ENCODE assay signal across 33 cellular contexts in the genomic region with DNA sequence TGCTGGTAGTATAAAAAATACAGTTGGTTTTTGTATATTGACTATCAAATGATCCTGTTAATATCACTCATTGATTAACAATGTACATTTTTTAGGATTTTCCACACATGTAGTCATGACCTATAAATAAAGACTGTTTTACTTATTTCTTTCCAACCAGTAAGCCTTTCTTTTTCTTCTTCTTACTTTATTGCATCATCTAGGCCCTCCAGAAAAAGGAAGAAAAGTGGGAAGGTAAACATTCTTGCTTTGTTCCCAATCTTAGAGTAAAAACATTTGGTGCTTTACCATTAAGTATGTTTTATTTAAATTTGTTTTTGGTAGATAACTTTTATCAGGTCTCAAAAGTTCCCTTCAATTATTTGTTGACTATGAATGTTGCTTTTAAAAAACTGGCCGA.
"Had no signal": no experiment of that assay in that cellular context is flagged by ENCODE, and none has a peak within 500 bp of the region (broad histone marks: within the 10 kb centered on the region; RNA-seq: fewer than 3 reads in every experiment).

No MANE protein-coding gene starts in this region.

- H3K27ac ChIP-seq: body of pancreas, brain microvascular endothelial cell, breast epithelium, VCaP had no signal

- FAIRE-seq: astrocyte, colon, TTC549 had no signal

- ATAC-seq: activated CD8-positive, alpha-beta T cell treated with anti-CD3 and anti-CD28 coated beads for 36 hours; activated naive CD4-positive, alpha-beta T cell treated with anti-CD3 and anti-CD28 coated beads, Interleukin-2, amount 50 U/mL, for 72 hours; activated T-cell treated with anti-CD3 and anti-CD28 coated beads, Interleukin-2, amount 50 U/mL, for 4 hours; activated T-cell treated with anti-CD3 and anti-CD28 coated beads, Interleukin-2, amount 50 U/mL, for 72 hours; activated T-helper 17 cell treated with anti-CD3 and anti-CD28 coated beads, Interleukin-2, amount 50 U/mL, for 72 hours; body of pancreas had no signal

- DNase-seq: activated B cell treated with CpG ODN at 0.5 μM for 24 hours; activated CD4-positive, alpha-beta memory T cell treated with anti-CD3 and anti-CD28 coated beads for 36 hours; activated CD4-positive, alpha-beta T cell treated with anti-CD3 and anti-CD28 coated beads for 4 hours; activated CD4-positive, alpha-beta T cell treated with anti-CD3 and anti-CD28 coated beads, Interleukin-2, amount 10 ng/mL, durations not matched to agents 24 days and 14 days; activated CD4-positive, alpha-beta T cell treated with anti-CD3 and anti-CD28 coated beads, Interleukin-2, amount 50 U/mL, for 1 hour; activated CD4-positive, alpha-beta T cell treated with anti-CD3 and anti-CD28 coated beads, Interleukin-2, amount 50 U/mL, for 4 hours; activated CD4-positive, CD25-positive, alpha-beta regulatory T cell treated with anti-CD3 and anti-CD28 coated beads, Interleukin-2, amount 50 U/mL, for 72 hours; activated CD8-positive, alpha-beta memory T cell treated with anti-CD3 and anti-CD28 coated beads, Interleukin-2, amount 50 U/mL, for 4 hours; activated CD8-positive, alpha-beta T cell treated with anti-CD3 and anti-CD28 coated beads for 36 hours; activated effector memory CD4-positive, alpha-beta T cell treated with anti-CD3 and anti-CD28 coated beads, Interleukin-2, amount 50 U/mL, for 16 hours; activated gamma-delta T cell treated with Interleukin-2 at 50 U/mL for 16 hours; activated naive CD4-positive, alpha-beta T cell; activated naive CD4-positive, alpha-beta T cell treated with anti-CD3 and anti-CD28 coated beads for 36 hours; activated naive CD4-positive, alpha-beta T cell treated with anti-CD3 and anti-CD28 coated beads, Interleukin-2, amount 50 U/mL, for 16 hours; activated naive CD8-positive, alpha-beta T cell treated with anti-CD3 and anti-CD28 coated beads for 36 hours; activated T-cell treated with anti-CD3 and anti-CD28 coated beads for 4 hours; activated T-cell treated with anti-CD3 and anti-CD28 coated beads, Interleukin-2, amount 50 U/mL, for 1 hour; activated T-cell treated with anti-CD3 and anti-CD28 coated beads, Interleukin-2, amount 50 U/mL, for 4 hours; activated T-cell treated with anti-CD3 and anti-CD28 coated beads, Interleukin-2, amount 50 U/mL, for 72 hours; amniotic stem cell; aorta; body of pancreas; brain microvascular endothelial cell; central memory CD4-positive, alpha-beta T cell; T-helper 2 cell; T-helper 9 cell had no signal

- H3K9me3 ChIP-seq: body of pancreas, breast epithelium had no signal

- H3K27me3 ChIP-seq: body of pancreas, brain microvascular endothelial cell, breast epithelium had no signal

- H3K4me1 ChIP-seq: body of pancreas, breast epithelium had no signal

- H3K36me3 ChIP-seq: brain microvascular endothelial cell, breast epithelium had no signal

- H3K4me3 ChIP-seq: body of pancreas, breast epithelium had no signal
